3 cellular contexts compared by ENCODE assay signal in the genomic region with DNA sequence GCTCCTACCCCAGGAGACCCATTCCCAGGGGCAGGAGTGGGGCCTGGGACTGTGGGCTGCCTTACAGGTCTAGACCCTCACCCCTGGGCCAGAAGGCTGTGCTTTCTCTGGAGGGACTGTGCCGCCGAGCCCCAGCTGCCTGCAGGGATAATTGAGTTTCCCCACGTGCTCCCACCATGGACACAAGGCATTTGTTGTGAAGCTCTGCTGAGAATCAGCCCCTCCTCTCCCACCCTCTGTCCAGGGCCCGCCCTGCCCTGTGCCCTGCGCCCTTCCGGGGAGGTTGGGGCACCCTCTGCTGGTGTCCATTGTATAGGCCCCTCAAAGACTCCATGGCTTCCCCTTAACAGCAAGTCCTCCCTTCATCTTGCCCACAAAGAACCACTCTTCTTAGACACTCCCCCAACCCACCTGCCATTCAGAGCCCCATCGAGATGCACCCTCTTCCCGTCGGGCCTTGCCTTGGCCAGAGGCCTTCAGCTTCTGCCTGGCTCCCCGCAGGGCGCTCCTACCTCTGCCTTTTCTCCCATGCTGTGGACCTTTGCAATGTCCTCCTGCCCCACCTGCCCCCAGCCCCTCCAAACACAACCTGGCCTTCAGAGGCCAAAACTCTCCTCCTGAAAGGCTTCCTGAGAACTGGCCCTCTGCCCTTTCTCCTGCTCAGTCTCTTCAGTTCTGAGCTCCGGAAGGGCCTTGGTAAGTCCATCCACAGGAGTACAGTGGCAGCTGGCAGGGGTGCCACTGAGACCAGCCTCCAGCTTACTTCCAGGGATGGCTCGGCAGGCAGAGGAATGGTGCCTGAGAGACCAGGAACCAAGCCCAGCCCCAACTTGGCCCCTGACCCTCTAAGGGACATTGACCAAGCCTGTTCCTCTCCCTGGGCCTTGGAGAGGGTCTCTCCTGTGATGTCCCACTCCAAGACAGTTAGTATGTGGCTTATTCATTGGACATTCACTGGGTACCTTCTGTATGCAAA.
A peak's percentile ranks its signal among the peaks of the same experiment; 100 is the strongest.
TF ChIP-seq lines count a peak whose summit lies in the region.

No MANE protein-coding gene starts in this region.

TF ChIP-seq in A549, 52 proteins besides CTCF, POLR2A, EP300 and RAD21:
- TF ChIP-seq ZFP36 (IDR thresholded peaks at IDR 0.05; ENCODE audit: borderline replicate concordance, partially characterized antibody) (no peak), FOSB (CRISPR knock-in tag; IDR thresholded peaks at IDR 0.05) (no peak)

TF ChIP-seq in HEK293, 187 proteins besides CTCF, POLR2A, EP300 and RAD21:
- TF ChIP-seq ZNF510 (tag by site-specific recombination; IDR thresholded peaks at IDR 0.05; ENCODE audit: insufficient replicate concordance) (no peak), ZIC2 (tag by site-specific recombination; IDR thresholded peaks at IDR 0.05) (peak; percentile 24; the same call in 1 of the 2 replicates)
TF ChIP-seq in HEK293: peak in this region for 1.

TF ChIP-seq in H1, 55 proteins besides CTCF, POLR2A, EP300 and RAD21:
- TF ChIP-seq HDAC6 (IDR thresholded peaks at IDR 0.05; ENCODE audit: low read depth, low read length), result no peak
TF ChIP-seq in H1: peak in this region for 0.
